ENCODE assay signal across 1 cellular context in the genomic region with DNA sequence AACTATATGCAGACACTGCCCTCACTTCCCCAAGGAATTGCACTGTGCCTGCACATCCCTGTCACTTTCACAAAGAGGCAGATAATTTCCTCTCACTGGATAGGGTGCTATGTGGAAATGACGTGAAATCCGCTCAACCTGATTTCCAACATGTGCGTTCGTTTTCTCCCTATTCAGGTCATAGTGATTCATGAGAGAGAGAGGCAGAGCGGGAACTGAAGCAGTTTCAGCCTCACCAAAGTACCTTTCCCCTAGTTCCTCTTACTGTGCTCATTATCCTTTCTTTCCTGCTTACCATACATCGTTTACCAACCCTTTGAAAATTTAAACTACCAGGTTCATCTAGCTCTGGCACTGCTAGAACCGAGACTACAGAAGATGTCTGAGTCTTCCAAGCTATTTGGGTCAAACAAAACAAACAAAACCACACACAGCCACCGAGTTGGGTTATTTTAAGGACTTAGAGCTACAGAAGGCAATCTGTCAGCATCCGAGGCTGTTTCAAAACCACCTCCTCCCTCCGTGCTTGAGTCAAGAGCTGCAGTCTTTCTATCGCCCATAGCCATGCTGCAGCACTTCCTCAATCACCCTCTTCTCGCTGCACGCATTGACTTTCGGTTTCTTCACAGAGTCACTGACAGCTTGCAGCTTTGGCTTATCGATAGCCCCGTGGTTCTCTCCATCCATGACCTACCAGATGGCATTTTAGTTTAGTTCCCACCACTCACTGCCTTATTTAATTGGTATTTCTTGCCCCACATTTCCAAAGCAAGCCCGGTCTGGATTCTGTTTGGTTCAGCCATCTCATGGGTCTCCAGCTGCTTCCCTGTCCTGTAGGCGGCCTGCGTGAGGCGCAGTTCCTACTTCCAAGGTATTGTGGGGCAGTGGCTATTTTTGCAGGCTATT.
A peak's percentile ranks its signal among the peaks of the same experiment; 100 is the strongest.
TF ChIP-seq lines count a peak whose summit lies in the region.

No MANE protein-coding gene starts in this region.

TF ChIP-seq in GM12878, 131 proteins besides CTCF, POLR2A, EP300 and RAD21 (continued from another document):
- TF ChIP-seq PRDM15 (CRISPR knock-in tag; IDR thresholded peaks at IDR 0.05), result no peak
- peak; percentile 83 for TF ChIP-seq RUNX3 (IDR thresholded peaks at IDR 0.05; ENCODE audit: low read length)
- TF ChIP-seq SMAD1 (IDR thresholded peaks at IDR 0.05; ENCODE audit: low read depth, partially characterized antibody), result no peak
- peak; percentile 56 for TF ChIP-seq EED (IDR thresholded peaks at IDR 0.05; ENCODE audit: low read depth)
- TF ChIP-seq, protein P1, sequence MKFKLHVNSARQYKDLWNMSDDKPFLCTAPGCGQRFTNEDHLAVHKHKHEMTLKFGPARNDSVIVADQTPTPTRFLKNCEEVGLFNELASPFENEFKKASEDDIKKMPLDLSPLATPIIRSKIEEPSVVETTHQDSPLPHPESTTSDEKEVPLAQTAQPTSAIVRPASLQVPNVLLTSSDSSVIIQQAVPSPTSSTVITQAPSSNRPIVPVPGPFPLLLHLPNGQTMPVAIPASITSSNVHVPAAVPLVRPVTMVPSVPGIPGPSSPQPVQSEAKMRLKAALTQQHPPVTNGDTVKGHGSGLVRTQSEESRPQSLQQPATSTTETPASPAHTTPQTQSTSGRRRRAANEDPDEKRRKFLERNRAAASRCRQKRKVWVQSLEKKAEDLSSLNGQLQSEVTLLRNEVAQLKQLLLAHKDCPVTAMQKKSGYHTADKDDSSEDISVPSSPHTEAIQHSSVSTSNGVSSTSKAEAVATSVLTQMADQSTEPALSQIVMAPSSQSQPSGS (IDR thresholded peaks at IDR 0.05; ENCODE audit: low read length), result peak; percentile 59; the same call in 1 of the 2 replicates
- peak; percentile 51 for TF ChIP-seq MTA3 (IDR thresholded peaks at IDR 0.05; ENCODE audit: borderline replicate concordance, low read length)
- 0 out of 2 replicates have a peak, but pooled peaks have one; percentile 24 for TF ChIP-seq ATF7 (IDR thresholded peaks at IDR 0.05; ENCODE audit: low read depth)
- peak; percentile 43; the same call in 1 of the 2 replicates for TF ChIP-seq DPF2 (IDR thresholded peaks at IDR 0.05)
- TF ChIP-seq, protein P2, sequence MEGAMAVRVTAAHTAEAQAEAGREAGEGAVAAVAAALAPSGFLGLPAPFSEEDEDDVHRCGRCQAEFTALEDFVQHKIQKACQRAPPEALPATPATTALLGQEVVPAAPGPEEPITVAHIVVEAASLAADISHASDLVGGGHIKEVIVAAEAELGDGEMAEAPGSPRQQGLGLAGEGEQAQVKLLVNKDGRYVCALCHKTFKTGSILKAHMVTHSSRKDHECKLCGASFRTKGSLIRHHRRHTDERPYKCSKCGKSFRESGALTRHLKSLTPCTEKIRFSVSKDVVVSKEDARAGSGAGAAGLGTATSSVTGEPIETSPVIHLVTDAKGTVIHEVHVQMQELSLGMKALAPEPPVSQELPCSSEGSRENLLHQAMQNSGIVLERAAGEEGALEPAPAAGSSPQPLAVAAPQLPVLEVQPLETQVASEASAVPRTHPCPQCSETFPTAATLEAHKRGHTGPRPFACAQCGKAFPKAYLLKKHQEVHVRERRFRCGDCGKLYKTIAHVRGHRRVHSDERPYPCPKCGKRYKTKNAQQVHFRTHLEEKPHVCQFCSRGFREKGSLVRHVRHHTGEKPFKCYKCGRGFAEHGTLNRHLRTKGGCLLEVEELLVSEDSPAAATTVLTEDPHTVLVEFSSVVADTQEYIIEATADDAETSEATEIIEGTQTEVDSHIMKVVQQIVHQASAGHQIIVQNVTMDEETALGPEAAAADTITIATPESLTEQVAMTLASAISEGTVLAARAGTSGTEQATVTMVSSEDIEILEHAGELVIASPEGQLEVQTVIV (IDR thresholded peaks at IDR 0.05; ENCODE audit: borderline replicate concordance, partially characterized antibody), result no peak
- TF ChIP-seq CBX5 (IDR thresholded peaks at IDR 0.05; ENCODE audit: low read depth), result peak; percentile 96
- peak; percentile 73 for TF ChIP-seq NFIC (IDR thresholded peaks at IDR 0.05; ENCODE audit: low read depth, low read length)
- TF ChIP-seq FOXM1 (IDR thresholded peaks at IDR 0.05; ENCODE audit: low read depth, low read length), result peak; percentile 63
- TF ChIP-seq ZBTB40 (IDR thresholded peaks at IDR 0.05; ENCODE audit: borderline replicate concordance), result no peak
- TF ChIP-seq SIN3A (IDR thresholded peaks at IDR 0.05; ENCODE audit: low read depth, low read length), result no peak
- peak in 1 of 2 experiments; percentile 66; a peak in 2 of 4 replicates for TF ChIP-seq ETV6 (conservative IDR thresholded peaks at IDR 0.05 in 1 of 2, IDR thresholded peaks at IDR 0.05 in 1 of 2; ENCODE audit: borderline replicate concordance in 1 of 2, low read depth in 1 of 2)
- no peak for TF ChIP-seq BACH1 (IDR thresholded peaks at IDR 0.05; ENCODE audit: borderline replicate concordance)
- TF ChIP-seq BCL11A (IDR thresholded peaks at IDR 0.05; ENCODE audit: low read depth, low read length), result peak; percentile 67; the same call in 1 of the 2 replicates
- TF ChIP-seq IKZF2 (IDR thresholded peaks at IDR 0.05), result peak; percentile 37 to 51; a peak in 3 of 4 replicates
- TF ChIP-seq CREM (IDR thresholded peaks at IDR 0.05; ENCODE audit: low read depth), result peak; percentile 64
- TF ChIP-seq PBX3 (IDR thresholded peaks at IDR 0.05; ENCODE audit: insufficient replicate concordance, low read depth, low read length), result peak; percentile 17
- TF ChIP-seq ZBED1 (IDR thresholded peaks at IDR 0.05; ENCODE audit: borderline replicate concordance), result peak; percentile 70; the same call in 1 of the 2 replicates
- TF ChIP-seq SMC3 (IDR thresholded peaks at IDR 0.05; ENCODE audit: borderline replicate concordance, low read length), result peak; percentile 23; the same call in 1 of the 2 replicates
- no peak for TF ChIP-seq TCF7 (IDR thresholded peaks at IDR 0.05; ENCODE audit: borderline replicate concordance)
- TF ChIP-seq ZNF384 (IDR thresholded peaks at IDR 0.05; ENCODE audit: borderline replicate concordance, low read depth, low read length), result no peak
- peak; percentile 80 for TF ChIP-seq IRF4 (IDR thresholded peaks at IDR 0.05; ENCODE audit: low read depth, low read length)
- TF ChIP-seq, protein P3, sequence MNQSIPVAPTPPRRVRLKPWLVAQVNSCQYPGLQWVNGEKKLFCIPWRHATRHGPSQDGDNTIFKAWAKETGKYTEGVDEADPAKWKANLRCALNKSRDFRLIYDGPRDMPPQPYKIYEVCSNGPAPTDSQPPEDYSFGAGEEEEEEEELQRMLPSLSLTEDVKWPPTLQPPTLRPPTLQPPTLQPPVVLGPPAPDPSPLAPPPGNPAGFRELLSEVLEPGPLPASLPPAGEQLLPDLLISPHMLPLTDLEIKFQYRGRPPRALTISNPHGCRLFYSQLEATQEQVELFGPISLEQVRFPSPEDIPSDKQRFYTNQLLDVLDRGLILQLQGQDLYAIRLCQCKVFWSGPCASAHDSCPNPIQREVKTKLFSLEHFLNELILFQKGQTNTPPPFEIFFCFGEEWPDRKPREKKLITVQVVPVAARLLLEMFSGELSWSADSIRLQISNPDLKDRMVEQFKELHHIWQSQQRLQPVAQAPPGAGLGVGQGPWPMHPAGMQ (IDR thresholded peaks at IDR 0.05; ENCODE audit: borderline replicate concordance), result no peak
